8 cellular contexts compared by ENCODE assay signal in genomic region chr7:76294344-76295024, GRCh38. TPM values are rescaled to one million over a fixed set of nuclear protein-coding genes. Genes with fewer than 3 reads are reported as not detected.
DNase-seq lines count a peak whose midpoint lies in the region; ATAC-seq and TF ChIP-seq lines count a peak whose summit lies in the region.

No MANE protein-coding gene starts in this region.

- H3K27ac ChIP-seq in C4-2B, result peak overlapping the region; percentile 83
- peak overlapping the region; percentile 92 for H3K27ac ChIP-seq in colonic mucosa
- peak overlapping the region; percentile 83 to 99 (median 93) for H3K27ac ChIP-seq in stomach

- intact Hi-C loops in colonic mucosa (cut with DNase I), result no loop called here
- intact Hi-C loops in stomach (cut with DNase I; ENCODE audit: low total_unique reads), result no loop called here

- H3K4me3 ChIP-seq in colonic mucosa (no peak overlapping the region), stomach (peak overlapping the region in 3 of 4 donors; percentile 9 to 21 (median 17))

- TF ChIP-seq CTCF in C4-2B (conservative IDR thresholded peaks at IDR 0.05), result no peak
- no peak for TF ChIP-seq CTCF in colonic mucosa (IDR thresholded peaks at IDR 0.05)
- TF ChIP-seq CTCF in stomach (IDR thresholded peaks at IDR 0.05), result no peak

- WGBS in stomach, 5 donors, result 16 to 37% (median 23%) methylated on average over 16 to 20 of the region's 20 CpGs

- H3K4me1 ChIP-seq in colonic mucosa (peaks cover 30% of the 10 kb centered on the region), stomach (peaks cover 60 to 73% (median 69%) of the 10 kb centered on the region in 4 donors)

- H3K9ac ChIP-seq in colonic mucosa (ENCODE audit: low read depth in 2 of 2, low read length in 2 of 2), result peak overlapping the region; percentile 40 to 68

- H3K9me3 ChIP-seq in colonic mucosa, result no peaks in the 10 kb centered on the region
- H3K9me3 ChIP-seq in stomach, result no peaks in the 10 kb centered on the region

- no peak for TF ChIP-seq POLR2A in stomach (IDR thresholded peaks at IDR 0.05)

- H3K27me3 ChIP-seq in colonic mucosa (no peaks in the 10 kb centered on the region), stomach (no peaks in the 10 kb centered on the region)

- peak; percentile 91 for DNase-seq in HT-29 (ENCODE audit: low spot score)
- DNase-seq in NOMO-1 treated with dmso at 0.1 percent for 144 hours (lab: John Stamatoyannopoulos, UW; ENCODE audit: unreplicated experiment), result peak; percentile 43
- DNase-seq in colonic mucosa, result peak; percentile 98
- DNase-seq in left lobe of liver (ENCODE audit: low spot score), result peak; percentile 96
- DNase-seq in stomach, result peak; percentile 96
- DNase-seq in activated CD8-positive, alpha-beta memory T cell treated with anti-CD3 and anti-CD28 coated beads, Interleukin-2, amount 50 U/mL, for 48 hours, result no peak
- DNase-seq in GM19240 (ENCODE audit: insufficient read length, low spot score), result no peak

- no peak for TF ChIP-seq EP300 in stomach (IDR thresholded peaks at IDR 0.05)

- ATAC-seq in left lobe of liver, result peak; percentile 84

- H3K36me3 ChIP-seq in colonic mucosa (no peaks in the 10 kb centered on the region), stomach (no peaks in the 10 kb centered on the region)

RNA-seq across cellular contexts. Expression of gene HSPB1, which starts 8.0 kb away (rescaled TPM):
- 116 and 134 TPM in 2 replicates for total RNA-seq in HT-29 (2014; rRNA removed; shearing (Covaris generic))
- total RNA-seq in colonic mucosa (100 to 1,000 TPM; 539 to 844 TPM), left lobe of liver (72.4 TPM), stomach (1,000 to 10,000 TPM in 1 of 5 donors, 100 to 1,000 TPM in 3, 10 to 100 TPM in 1; 21.8 to 2,022 (median 373) TPM)
- 1,000 to 10,000 TPM in 1 of 3 donors, 100 to 1,000 TPM in 2; 320 to 2,297 (median 486) TPM for polyA plus RNA-seq in stomach

Comparison
In these comparisons a context has a peak if more than half of its experiments do, and no peak if none do; other contexts are left out.
1. DNase-seq: peak in HT-29 (single experiment), NOMO-1 treated with dmso at 0.1 percent for 144 hours (single experiment), colonic mucosa (single experiment), left lobe of liver (single experiment) and stomach (single experiment); none in activated CD8-positive, alpha-beta memory T cell treated with anti-CD3 and anti-CD28 coated beads, Interleukin-2, amount 50 U/mL, for 48 hours (single experiment) and GM19240 (single experiment).
2. Peak in every context shown above with its lines, with median percentiles within 50 percentile points of each other: H3K27ac ChIP-seq.